ENCODE assay signal across 1 cellular context in the genomic region with DNA sequence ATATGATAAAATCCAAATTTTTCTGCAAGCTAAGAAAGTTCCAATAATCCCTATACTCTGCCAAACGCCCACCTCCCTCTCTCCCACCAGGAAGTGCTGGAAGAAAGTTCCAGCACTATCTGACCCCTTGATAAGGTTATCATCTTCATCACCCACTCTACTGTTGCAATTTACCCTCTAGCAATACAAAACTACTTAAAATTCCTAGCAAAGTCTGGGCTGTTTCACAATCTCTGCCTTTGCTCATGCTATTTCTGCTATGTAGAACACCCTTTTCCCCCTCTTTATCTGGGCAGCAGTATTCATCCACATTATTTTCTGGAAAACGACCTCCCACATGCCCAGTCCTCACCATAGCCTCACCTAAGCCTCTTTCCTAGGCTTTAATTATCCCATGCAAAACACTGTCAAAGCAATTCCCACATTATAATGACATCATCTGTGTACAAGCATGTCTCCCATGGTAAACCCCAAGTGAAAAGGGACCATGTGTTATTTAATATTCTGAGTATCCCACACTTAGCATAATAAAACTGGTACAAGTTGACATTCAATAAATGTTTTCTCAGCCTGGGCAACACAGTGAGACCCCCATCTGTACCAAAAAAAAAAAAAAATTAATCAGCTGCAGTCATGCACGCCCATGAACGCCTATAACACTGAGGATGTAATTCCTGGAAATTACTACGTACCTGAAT.
TF ChIP-seq lines count a peak whose summit lies in the region.

No MANE protein-coding gene starts in this region.

TF ChIP-seq in K562, 482 proteins besides CTCF, POLR2A, EP300 and RAD21 (continues in another document):
- TF ChIP-seq EP400 (IDR thresholded peaks at IDR 0.05) (0 out of 2 replicates have a peak, but pooled peaks have one; percentile 5), ZNF518B (CRISPR knock-in tag; IDR thresholded peaks at IDR 0.05) (no peak), CEBPB (tag; IDR thresholded peaks at IDR 0.05) (peak; percentile 80), JUND (IDR thresholded peaks at IDR 0.05; ENCODE audit: borderline replicate concordance, low read depth, low read length) (no peak), JUND (tag; IDR thresholded peaks at IDR 0.05; ENCODE audit: borderline replicate concordance, low read depth, low read length) (peak; percentile 9; the same call in 1 of the 3 replicates), RCOR1 (IDR thresholded peaks at IDR 0.05; ENCODE audit: borderline replicate concordance in 1 of 2, low read depth in 2 of 2, low read length in 2 of 2) (no peak), ARID4B (CRISPR knock-in tag; IDR thresholded peaks at IDR 0.05) (no peak), ZNF583 (CRISPR knock-in tag; IDR thresholded peaks at IDR 0.05) (no peak), CCNT2 (IDR thresholded peaks at IDR 0.05; ENCODE audit: borderline replicate concordance, extremely low read depth, insufficient read length, low read depth, low read length) (no peak), ZNF589 (CRISPR knock-in tag; IDR thresholded peaks at IDR 0.05; ENCODE audit: low read depth) (peak; percentile 12; the same call in 1 of the 2 replicates), PTBP1 (IDR thresholded peaks at IDR 0.05; ENCODE audit: low read depth, low read length) (no peak), SFPQ (IDR thresholded peaks at IDR 0.05; ENCODE audit: low read depth, low read length) (no peak), EGR1 (conservative IDR thresholded peaks at IDR 0.05) (0 out of 2 replicates have a peak, but pooled peaks have one; percentile 25), RBM25 (IDR thresholded peaks at IDR 0.05; ENCODE audit: low read depth, low read length, severe bottlenecking) (peak; percentile 57), ZBTB8A (IDR thresholded peaks at IDR 0.05; ENCODE audit: partially characterized antibody) (no peak), TRIM28 (IDR thresholded peaks at IDR 0.05) (no peak), ZNF384 (IDR thresholded peaks at IDR 0.05; ENCODE audit: low read depth, low read length) (no peak), CEBPG (CRISPR knock-in tag; IDR thresholded peaks at IDR 0.05) (no peak), CEBPG (tag; conservative IDR thresholded peaks at IDR 0.05 in 1 of 2, IDR thresholded peaks at IDR 0.05 in 1 of 2) (peak in 1 of 2 experiments; percentile 61; a peak in 3 of 4 replicates), ZNF592 (IDR thresholded peaks at IDR 0.05) (no peak), BACH1 (tag; IDR thresholded peaks at IDR 0.05) (no peak), ZBTB17 (CRISPR knock-in tag; IDR thresholded peaks at IDR 0.05) (no peak), ATF3 (IDR thresholded peaks at IDR 0.05) (peak; percentile 69), ATF3 (CRISPR knock-in tag; conservative IDR thresholded peaks at IDR 0.05) (0 out of 2 replicates have a peak, but pooled peaks have one; percentile 33), ZNF274 (IDR thresholded peaks at IDR 0.05; ENCODE audit: borderline replicate concordance, low read depth, low read length) (no peak), MEIS2 (IDR thresholded peaks at IDR 0.05; ENCODE audit: partially characterized antibody) (no peak), ATF7 (IDR thresholded peaks at IDR 0.05) (peak; percentile 63; the same call in 1 of the 2 replicates), HDAC1 (IDR thresholded peaks at IDR 0.05) (peak in 1 of 2 experiments; percentile 7; a peak in 1 of 4 replicates), SLC30A9 (CRISPR knock-in tag; IDR thresholded peaks at IDR 0.05) (no peak), PHB2 (IDR thresholded peaks at IDR 0.05; ENCODE audit: low read depth) (no peak), KAT8 (IDR thresholded peaks at IDR 0.05; ENCODE audit: low read depth) (no peak), NR3C1 (CRISPR knock-in tag; IDR thresholded peaks at IDR 0.05) (no peak)
- TF ChIP-seq, protein P1, sequence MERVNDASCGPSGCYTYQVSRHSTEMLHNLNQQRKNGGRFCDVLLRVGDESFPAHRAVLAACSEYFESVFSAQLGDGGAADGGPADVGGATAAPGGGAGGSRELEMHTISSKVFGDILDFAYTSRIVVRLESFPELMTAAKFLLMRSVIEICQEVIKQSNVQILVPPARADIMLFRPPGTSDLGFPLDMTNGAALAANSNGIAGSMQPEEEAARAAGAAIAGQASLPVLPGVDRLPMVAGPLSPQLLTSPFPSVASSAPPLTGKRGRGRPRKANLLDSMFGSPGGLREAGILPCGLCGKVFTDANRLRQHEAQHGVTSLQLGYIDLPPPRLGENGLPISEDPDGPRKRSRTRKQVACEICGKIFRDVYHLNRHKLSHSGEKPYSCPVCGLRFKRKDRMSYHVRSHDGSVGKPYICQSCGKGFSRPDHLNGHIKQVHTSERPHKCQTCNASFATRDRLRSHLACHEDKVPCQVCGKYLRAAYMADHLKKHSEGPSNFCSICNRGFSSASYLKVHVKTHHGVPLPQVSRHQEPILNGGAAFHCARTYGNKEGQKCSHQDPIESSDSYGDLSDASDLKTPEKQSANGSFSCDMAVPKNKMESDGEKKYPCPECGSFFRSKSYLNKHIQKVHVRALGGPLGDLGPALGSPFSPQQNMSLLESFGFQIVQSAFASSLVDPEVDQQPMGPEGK (CRISPR knock-in tag; IDR thresholded peaks at IDR 0.05; ENCODE audit: borderline replicate concordance): no peak
- TF ChIP-seq, protein P2, sequence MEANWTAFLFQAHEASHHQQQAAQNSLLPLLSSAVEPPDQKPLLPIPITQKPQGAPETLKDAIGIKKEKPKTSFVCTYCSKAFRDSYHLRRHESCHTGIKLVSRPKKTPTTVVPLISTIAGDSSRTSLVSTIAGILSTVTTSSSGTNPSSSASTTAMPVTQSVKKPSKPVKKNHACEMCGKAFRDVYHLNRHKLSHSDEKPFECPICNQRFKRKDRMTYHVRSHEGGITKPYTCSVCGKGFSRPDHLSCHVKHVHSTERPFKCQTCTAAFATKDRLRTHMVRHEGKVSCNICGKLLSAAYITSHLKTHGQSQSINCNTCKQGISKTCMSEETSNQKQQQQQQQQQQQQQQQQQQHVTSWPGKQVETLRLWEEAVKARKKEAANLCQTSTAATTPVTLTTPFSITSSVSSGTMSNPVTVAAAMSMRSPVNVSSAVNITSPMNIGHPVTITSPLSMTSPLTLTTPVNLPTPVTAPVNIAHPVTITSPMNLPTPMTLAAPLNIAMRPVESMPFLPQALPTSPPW (CRISPR knock-in tag; IDR thresholded peaks at IDR 0.05): no peak
- TF ChIP-seq, protein P3, sequence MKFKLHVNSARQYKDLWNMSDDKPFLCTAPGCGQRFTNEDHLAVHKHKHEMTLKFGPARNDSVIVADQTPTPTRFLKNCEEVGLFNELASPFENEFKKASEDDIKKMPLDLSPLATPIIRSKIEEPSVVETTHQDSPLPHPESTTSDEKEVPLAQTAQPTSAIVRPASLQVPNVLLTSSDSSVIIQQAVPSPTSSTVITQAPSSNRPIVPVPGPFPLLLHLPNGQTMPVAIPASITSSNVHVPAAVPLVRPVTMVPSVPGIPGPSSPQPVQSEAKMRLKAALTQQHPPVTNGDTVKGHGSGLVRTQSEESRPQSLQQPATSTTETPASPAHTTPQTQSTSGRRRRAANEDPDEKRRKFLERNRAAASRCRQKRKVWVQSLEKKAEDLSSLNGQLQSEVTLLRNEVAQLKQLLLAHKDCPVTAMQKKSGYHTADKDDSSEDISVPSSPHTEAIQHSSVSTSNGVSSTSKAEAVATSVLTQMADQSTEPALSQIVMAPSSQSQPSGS (CRISPR knock-in tag; IDR thresholded peaks at IDR 0.05): no peak
